ENCODE assay signal across 8 cellular contexts in the genomic region with DNA sequence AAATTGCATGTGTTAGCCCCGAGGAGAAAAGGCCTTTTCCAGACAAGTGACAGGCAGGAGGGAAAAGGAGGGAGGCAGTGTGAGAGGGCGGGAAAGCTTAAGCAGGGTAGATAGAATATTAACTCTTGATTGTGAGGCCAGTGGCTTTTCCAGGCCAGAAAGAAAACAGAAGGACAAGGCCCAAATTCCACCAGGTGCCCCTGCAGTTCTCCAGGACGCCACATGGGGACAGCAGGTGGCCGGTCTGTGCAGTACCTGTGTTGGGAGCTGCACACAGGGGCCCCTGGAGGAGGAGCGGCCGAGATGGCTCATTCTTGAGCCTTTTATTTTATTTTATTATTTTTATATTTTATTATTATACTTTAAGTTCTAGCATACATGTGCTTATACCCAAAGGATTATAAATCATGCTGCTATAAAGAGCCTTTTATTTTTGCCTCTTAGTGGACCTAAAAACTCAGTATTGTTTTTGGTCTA.
DNase-seq lines count a peak whose midpoint lies in the region; ATAC-seq and TF ChIP-seq lines count a peak whose summit lies in the region.

No MANE protein-coding gene starts in this region.

- no peak overlapping the region for H3K4me3 ChIP-seq in coronary artery
- H3K4me3 ChIP-seq in mucosa of descending colon = no peak overlapping the region

- H3K27ac ChIP-seq in coronary artery = peak overlapping the region in 1 of 2 donors; percentile 38

- H3K36me3 ChIP-seq in mucosa of descending colon (ENCODE audit: low read depth) = no peaks in the 10 kb centered on the region

- intact Hi-C loops in mucosa of descending colon (cut with DNase I, micrococcal nuclease) = no loop called here

- H3K9me3 ChIP-seq in mucosa of descending colon = no peaks in the 10 kb centered on the region

- H3K4me1 ChIP-seq in mucosa of descending colon (ENCODE audit: low read depth) = no peaks in the 10 kb centered on the region

- peak; percentile 16 to 46 (median 27) for DNase-seq in NCI-H1417 (lab: John Stamatoyannopoulos, UW)
- no peak for DNase-seq in NCI-H1417 treated with DMSO at 0.1 percent for 48 hours (lab: John Stamatoyannopoulos, UW)
- DNase-seq in SW480 (ENCODE audit: low spot score) = peak; percentile 78
- no peak for DNase-seq in coronary artery (ENCODE audit: low spot score)
- DNase-seq in mucosa of descending colon = peak in 2 of 3 donors; percentile 70 to 73

- TF ChIP-seq CTCF in coronary artery (IDR thresholded peaks at IDR 0.05) = peak; percentile 68
- peak; percentile 84 for TF ChIP-seq CTCF in mucosa of descending colon (IDR thresholded peaks at IDR 0.05)

- peak; percentile 47 for ATAC-seq in HG02798 (IDR thresholded peaks at IDR 0.05; ENCODE audit: poor library complexity, unreplicated experiment)
- ATAC-seq in mucosa of descending colon = peak; percentile 88
- ATAC-seq in GM18861 (IDR thresholded peaks at IDR 0.05; ENCODE audit: unreplicated experiment) = no peak
- ATAC-seq in HG03521 (IDR thresholded peaks at IDR 0.05; ENCODE audit: unreplicated experiment) = no peak

Comparison
In these comparisons a context has a peak if more than half of its experiments do, and no peak if none do; other contexts are left out.
1. DNase-seq: peak in NCI-H1417 (3 of 3), SW480 (single experiment) and mucosa of descending colon (2 of 3); none in NCI-H1417 treated with DMSO at 0.1 percent for 48 hours (single experiment) and coronary artery (single experiment).
2. ATAC-seq: peak in HG02798 (single experiment) and mucosa of descending colon (single experiment); none in GM18861 (single experiment) and HG03521 (single experiment).